In the genomic region with DNA sequence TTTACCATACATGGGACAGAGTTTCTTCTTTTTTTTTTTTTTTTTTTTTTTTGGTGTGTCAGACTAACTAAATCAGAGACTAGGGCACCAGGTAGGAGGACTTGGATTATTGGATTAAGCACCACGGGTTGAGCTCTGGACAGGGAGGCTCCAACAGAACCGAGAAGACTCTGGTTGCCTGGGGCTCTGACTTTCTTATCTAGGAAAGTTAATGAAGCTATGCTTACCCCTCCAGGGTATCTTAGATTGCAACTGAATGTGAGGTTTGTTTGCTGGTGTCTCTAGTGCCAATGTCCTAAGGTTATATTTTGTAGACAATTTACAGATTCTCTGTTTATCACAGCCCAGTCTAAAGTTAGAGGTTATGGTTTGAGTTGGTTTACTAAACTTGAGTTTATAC, we compare ENCODE assay signal across 17 cellular contexts. TPM values are rescaled to one million over a fixed set of nuclear protein-coding genes. Genes with fewer than 3 reads are reported as not detected.
A peak's percentile ranks its signal among the peaks of the same experiment; 100 is the strongest.
DNase-seq lines count a peak whose midpoint lies in the region; ATAC-seq and TF ChIP-seq lines count a peak whose summit lies in the region.
"Had no signal": no experiment of that assay in that cellular context is flagged by ENCODE, and none has a peak within 500 bp of the region (broad histone marks: within the 10 kb centered on the region; RNA-seq: fewer than 3 reads in every experiment).

No MANE protein-coding gene starts in this region.

- H3K27ac Mint-ChIP-seq in activated CD4-positive, alpha-beta T cell treated with anti-CD3 and anti-CD28 coated beads, Interleukin-2, amount 10 ng/mL, durations not matched to agents 24 days and 14 days: no peak overlapping the region
- H3K27ac Mint-ChIP-seq: GM23338 had no signal

- DNase-seq in left ventricle myocardium inferior (no peak), Right ventricle myocardium inferior (ENCODE audit: missing footprints) (no peak), SK-MEL-5 (ENCODE audit: low read depth, low spot score) (peak; percentile 18), NCI-H1092 treated with DMSO at 0.1 percent for 48 hours (lab: John Stamatoyannopoulos, UW) (no peak), SK-N-SH (no peak), NCI-H1436 treated with DMSO at 0.1 percent for 48 hours (lab: John Stamatoyannopoulos, UW) (no peak)
- no peak for DNase-seq in activated CD4-positive, alpha-beta T cell treated with anti-CD3 and anti-CD28 coated beads, Interleukin-2, amount 10 ng/mL, durations not matched to agents 24 days and 14 days
- DNase-seq: ACHN; Caco-2; CD4-positive, alpha-beta memory T cell; DND-41; H7; IMR-90 had no signal

- peaks cover 51% of the 10 kb centered on the region for H3K4me1 ChIP-seq in left ventricle myocardium inferior
- H3K4me1 ChIP-seq in neutrophil (ENCODE audit: control insufficient read depth in 1 of 2, insufficient read depth in 1 of 2, low read depth in 1 of 2, low read length in 1 of 2): peaks cover 69 to 78% of the 10 kb centered on the region in 2 experiments
- H3K4me1 ChIP-seq in SK-N-SH (ENCODE audit: control insufficient read depth in 1 of 2, insufficient read depth in 2 of 2, low read depth in 1 of 2, low read length in 1 of 2): no peaks in the 10 kb centered on the region

- H3K36me3 ChIP-seq in left ventricle myocardium inferior (no peaks in the 10 kb centered on the region), neutrophil (no peaks in the 10 kb centered on the region), SK-N-SH (replicated peaks in 1 of 2; ENCODE audit: control insufficient read depth in 1 of 2, insufficient read depth in 2 of 2, low read length in 1 of 2) (no peaks in the 10 kb centered on the region)

- H3K4me3 ChIP-seq in left ventricle myocardium inferior: peak overlapping the region; percentile 15
- no peak overlapping the region for H3K4me3 ChIP-seq in neutrophil (ENCODE audit: low read depth in 1 of 2, low read length in 1 of 2)
- no peak overlapping the region for H3K4me3 ChIP-seq in SK-N-SH (ENCODE audit: low read depth in 2 of 2, low read length in 1 of 2)
- H3K4me3 ChIP-seq: GM12878, GM23338 had no signal

- TF ChIP-seq CTCF in left ventricle myocardium inferior (IDR thresholded peaks at IDR 0.05; ENCODE audit: borderline replicate concordance) (no peak), neutrophil (IDR thresholded peaks at IDR 0.05) (no peak), SK-N-SH (IDR thresholded peaks at IDR 0.05) (no peak)

- H3K27ac ChIP-seq in left ventricle myocardium inferior (replicated peaks): peak overlapping the region; percentile 77
- H3K27ac ChIP-seq in neutrophil: peak overlapping the region; percentile 84
- no peak overlapping the region for H3K27ac ChIP-seq in SK-N-SH (ENCODE audit: low read depth in 2 of 2, low read length in 1 of 2)
- H3K27ac ChIP-seq: C4-2B had no signal

- H3K4me2 ChIP-seq in SK-N-SH: no peak overlapping the region
- H3K4me2 ChIP-seq: GM23338 had no signal

- WGBS in SK-N-SH (ENCODE audit: low lambda C conversion rate): 35% methylated on average over 2 of the region's 2 CpGs

- in situ Hi-C loops in SK-MEL-5 (cut with HindIII; ENCODE audit: low pct_unique_long_range_greater_than_20kb, low sequenced_read_pairs): no loop called here

- H3K9me3 ChIP-seq in left ventricle myocardium inferior (replicated peaks): peaks cover 5% of the 10 kb centered on the region
- H3K9me3 ChIP-seq in neutrophil: no peaks in the 10 kb centered on the region
- H3K9me3 ChIP-seq in SK-N-SH: no peaks in the 10 kb centered on the region
- H3K9me3 ChIP-seq: Caco-2 had no signal

- no peaks in the 10 kb centered on the region for H3K79me2 ChIP-seq in SK-N-SH (ENCODE audit: insufficient read depth)

- no peak for TF ChIP-seq EP300 in SK-N-SH (IDR thresholded peaks at IDR 0.05; ENCODE audit: borderline replicate concordance in 1 of 2, low read depth in 1 of 2, low read length in 1 of 2)

- H3K27me3 ChIP-seq in left ventricle myocardium inferior (ENCODE audit: low read depth): no peaks in the 10 kb centered on the region
- no peaks in the 10 kb centered on the region for H3K27me3 ChIP-seq in neutrophil
- no peaks in the 10 kb centered on the region for H3K27me3 ChIP-seq in SK-N-SH (ENCODE audit: insufficient read depth)

- no peak for ATAC-seq in Right ventricle myocardium inferior
- ATAC-seq: GM23338 had no signal

- no peak overlapping the region for H3K9ac ChIP-seq in SK-N-SH

- H3K4me1 Mint-ChIP-seq in activated CD4-positive, alpha-beta T cell treated with anti-CD3 and anti-CD28 coated beads, Interleukin-2, amount 10 ng/mL, durations not matched to agents 24 days and 14 days: peaks cover 14% of the 10 kb centered on the region

- no peaks in the 10 kb centered on the region for H4K20me1 ChIP-seq in SK-N-SH (ENCODE audit: insufficient read depth)

- H3K9me2 ChIP-seq in SK-N-SH: no peaks in the 10 kb centered on the region

- intact Hi-C loops in left ventricle myocardium inferior (cut with micrococcal nuclease): no loop called here
- intact Hi-C loops in Right ventricle myocardium inferior (cut with DNase I): no loop called here
- intact Hi-C loops in activated CD4-positive, alpha-beta T cell treated with anti-CD3 and anti-CD28 coated beads, Interleukin-2, amount 10 ng/mL, durations not matched to agents 24 days and 14 days (cut with micrococcal nuclease): no loop called here

- CTCF ChIA-PET in SK-N-SH (lab: Yijun Ruan, JAX): interaction anchor here (1.5 kb wide), 1 partner anchor 397 kb away, joined by 3 read pairs; no protein-coding TSS in a partner anchor

- no peaks in the 10 kb centered on the region for H3K36me3 Mint-ChIP-seq in activated CD4-positive, alpha-beta T cell treated with anti-CD3 and anti-CD28 coated beads, Interleukin-2, amount 10 ng/mL, durations not matched to agents 24 days and 14 days (ENCODE audit: low read depth)
- H3K36me3 Mint-ChIP-seq: CD4-positive, alpha-beta memory T cell had no signal

- H3K27me3 Mint-ChIP-seq in activated CD4-positive, alpha-beta T cell treated with anti-CD3 and anti-CD28 coated beads, Interleukin-2, amount 10 ng/mL, durations not matched to agents 24 days and 14 days: no peaks in the 10 kb centered on the region
- H3K27me3 Mint-ChIP-seq: CD4-positive, alpha-beta memory T cell had no signal

- H3F3A ChIP-seq in SK-N-SH (replicated peaks; ENCODE audit: insufficient read depth): no peaks in the 10 kb centered on the region

- H2AFZ ChIP-seq in SK-N-SH (ENCODE audit: low read depth): no peak overlapping the region
- H2AFZ ChIP-seq: GM23338 had no signal

- no peak overlapping the region for H3K4me3 Mint-ChIP-seq in activated CD4-positive, alpha-beta T cell treated with anti-CD3 and anti-CD28 coated beads, Interleukin-2, amount 10 ng/mL, durations not matched to agents 24 days and 14 days
- H3K4me3 Mint-ChIP-seq: CD4-positive, alpha-beta memory T cell; GM23338 had no signal

- no peak for TF ChIP-seq RAD21 in SK-N-SH (IDR thresholded peaks at IDR 0.05; ENCODE audit: low read length)

- H3K9me3 Mint-ChIP-seq in activated CD4-positive, alpha-beta T cell treated with anti-CD3 and anti-CD28 coated beads, Interleukin-2, amount 10 ng/mL, durations not matched to agents 24 days and 14 days: no peaks in the 10 kb centered on the region
- H3K9me3 Mint-ChIP-seq: GM23338 had no signal

- POLR2A ChIA-PET in SK-N-SH (lab: Yijun Ruan, JAX): no interaction called here

TF ChIP-seq in SK-N-SH, 30 proteins besides CTCF, POLR2A, EP300 and RAD21:
- TF ChIP-seq, protein P1, sequence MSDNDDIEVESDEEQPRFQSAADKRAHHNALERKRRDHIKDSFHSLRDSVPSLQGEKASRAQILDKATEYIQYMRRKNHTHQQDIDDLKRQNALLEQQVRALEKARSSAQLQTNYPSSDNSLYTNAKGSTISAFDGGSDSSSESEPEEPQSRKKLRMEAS (IDR thresholded peaks at IDR 0.05; ENCODE audit: low read depth): no peak
- TF ChIP-seq FOXJ3 (CRISPR knock-in tag; IDR thresholded peaks at IDR 0.05): no peak
- TF ChIP-seq EZH2phosphoT487 (IDR thresholded peaks at IDR 0.05; ENCODE audit: borderline replicate concordance, low read depth): no peak
- TF ChIP-seq TAF1 (IDR thresholded peaks at IDR 0.05; ENCODE audit: borderline replicate concordance, low read depth, low read length): no peak
- TF ChIP-seq, protein P2, sequence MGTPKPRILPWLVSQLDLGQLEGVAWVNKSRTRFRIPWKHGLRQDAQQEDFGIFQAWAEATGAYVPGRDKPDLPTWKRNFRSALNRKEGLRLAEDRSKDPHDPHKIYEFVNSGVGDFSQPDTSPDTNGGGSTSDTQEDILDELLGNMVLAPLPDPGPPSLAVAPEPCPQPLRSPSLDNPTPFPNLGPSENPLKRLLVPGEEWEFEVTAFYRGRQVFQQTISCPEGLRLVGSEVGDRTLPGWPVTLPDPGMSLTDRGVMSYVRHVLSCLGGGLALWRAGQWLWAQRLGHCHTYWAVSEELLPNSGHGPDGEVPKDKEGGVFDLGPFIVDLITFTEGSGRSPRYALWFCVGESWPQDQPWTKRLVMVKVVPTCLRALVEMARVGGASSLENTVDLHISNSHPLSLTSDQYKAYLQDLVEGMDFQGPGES (IDR thresholded peaks at IDR 0.05; ENCODE audit: low read depth, low read length): no peak

RNA-seq across cellular contexts. Expression of a gene that starts 18.1 kb away (rescaled TPM):
- total RNA-seq in left ventricle myocardium inferior (45.3 TPM), Right ventricle myocardium inferior (53.2 TPM)
- 66.6 and 66.7 TPM in 2 replicates for total RNA-seq in SK-MEL-5 (2014; rRNA removed; shearing (Covaris generic))
- polyA plus RNA-seq in SK-MEL-5 (2015; cell fraction: cytosol; rRNA removed): 76.0 and 81.3 TPM in 2 replicates
- polyA plus RNA-seq in SK-MEL-5 (2015; cell fraction: nucleus; rRNA removed): 31.0 and 38.5 TPM in 2 replicates
- 449 and 454 TPM in 2 replicates for total RNA-seq in activated CD4-positive, alpha-beta T cell treated with anti-CD3 and anti-CD28 coated beads, Interleukin-2, amount 10 ng/mL, durations not matched to agents 24 days and 14 days
- polyA plus RNA-seq in SK-N-SH (2012; rRNA removed): 14.5 and 17.4 TPM in 2 replicates
- 14.8 and 15.5 TPM in 2 replicates for polyA plus RNA-seq in SK-N-SH (2012; cell fraction: cytosol; rRNA removed)
- polyA plus RNA-seq in SK-N-SH (2012; cell fraction: nucleus; rRNA removed): 11.9 and 17.6 TPM in 2 replicates

Comparison
In these comparisons a context has a peak if more than half of its experiments do, and no peak if none do; other contexts are left out.
1. H3K27ac ChIP-seq: peak in left ventricle myocardium inferior (single experiment) and neutrophil (single experiment); none in SK-N-SH (0 of 2).